ENCODE assay signal across 8 cellular contexts in genomic region chr5:115420812-115421211, GRCh38.
DNase-seq lines count a peak whose midpoint lies in the region; ATAC-seq and TF ChIP-seq lines count a peak whose summit lies in the region.
"Not testable (repeated sequence)": the region's sequence is repeated elsewhere in the genome, so short reads cannot be mapped to it uniquely, and the experiment has no call there.

No MANE protein-coding gene starts in this region.

- H3K27ac ChIP-seq in mesenchymal stem cell (ENCODE audit: low read length, poor library complexity, severe bottlenecking), result not testable (repeated sequence)

- H3K18ac ChIP-seq in mesenchymal stem cell (ENCODE audit: low read depth in 1 of 2, low read length in 2 of 2), result not testable (repeated sequence)

- H3K4me3 ChIP-seq in mesenchymal stem cell (ENCODE audit: insufficient read depth in 1 of 2, low read depth in 1 of 2, low read length in 2 of 2), result not testable (repeated sequence)

- peaks cover 69% of the 10 kb centered on the region for H3K4me1 Mint-ChIP-seq in Calu3 (ENCODE audit: low read depth, unreplicated experiment)

- H4K91ac ChIP-seq in mesenchymal stem cell (ENCODE audit: low read length), result not testable (repeated sequence)

- not testable (repeated sequence) for H4K8ac ChIP-seq in mesenchymal stem cell (ENCODE audit: low read length)

- H3K36me3 Mint-ChIP-seq in Calu3 (ENCODE audit: insufficient read depth, unreplicated experiment), result not testable (repeated sequence)

- H2AFZ ChIP-seq in mesenchymal stem cell (ENCODE audit: low read depth, low read length), result not testable (repeated sequence)

- not testable (repeated sequence) for H3K14ac ChIP-seq in mesenchymal stem cell (ENCODE audit: low read length in 2 of 2)

- not testable (repeated sequence) for H3K23ac ChIP-seq in mesenchymal stem cell (ENCODE audit: low read length in 2 of 2)

- not testable (repeated sequence) for H3K4me1 ChIP-seq in mesenchymal stem cell (ENCODE audit: control insufficient read depth, insufficient read depth, low read depth, low read length)

- H2AK5ac ChIP-seq in mesenchymal stem cell (ENCODE audit: low read length, severe bottlenecking), result not testable (repeated sequence)

- H3K27ac Mint-ChIP-seq in Calu3 (ENCODE audit: unreplicated experiment), result peak overlapping the region; percentile 24

- DNase-seq in Calu3, mesenchymal stem cell: not testable (repeated sequence)

- H3K4me2 ChIP-seq in mesenchymal stem cell (ENCODE audit: low read length, poor library complexity, severe bottlenecking), result not testable (repeated sequence)

- ATAC-seq in GM18517 (IDR thresholded peaks at IDR 0.05; ENCODE audit: unreplicated experiment) (peak; percentile 46), GM18907 (IDR thresholded peaks at IDR 0.05; ENCODE audit: unreplicated experiment) (peak; percentile 60), GM21390 (IDR thresholded peaks at IDR 0.05; ENCODE audit: unreplicated experiment) (peak; percentile 72), HG02798 (IDR thresholded peaks at IDR 0.05; ENCODE audit: poor library complexity, unreplicated experiment) (peak; percentile 70), HG03159 (IDR thresholded peaks at IDR 0.05; ENCODE audit: unreplicated experiment) (peak; percentile 54), HG03521 (IDR thresholded peaks at IDR 0.05; ENCODE audit: unreplicated experiment) (peak; percentile 64)

- not testable (repeated sequence) for H2BK15ac ChIP-seq in mesenchymal stem cell (ENCODE audit: low read depth, poor library complexity, severe bottlenecking)

- WGBS in mesenchymal stem cell, result no CpG with 5 or more reads among the region's 3 CpGs

- not testable (repeated sequence) for H2BK12ac ChIP-seq in mesenchymal stem cell (ENCODE audit: low read length in 2 of 2)

- not testable (repeated sequence) for H3K27me3 Mint-ChIP-seq in Calu3 (ENCODE audit: unreplicated experiment)

- H2BK120ac ChIP-seq in mesenchymal stem cell (ENCODE audit: low read depth, low read length), result not testable (repeated sequence)

- H2BK5ac ChIP-seq in mesenchymal stem cell (ENCODE audit: low read depth, low read length, poor library complexity, severe bottlenecking), result not testable (repeated sequence)

- H3K27me3 ChIP-seq in mesenchymal stem cell (ENCODE audit: control insufficient read depth in 1 of 2, insufficient read depth in 1 of 2, low read length in 2 of 2), result not testable (repeated sequence)

- peak overlapping the region; percentile 67 for H3K9ac ChIP-seq in mesenchymal stem cell (ENCODE audit: low read length)

- not testable (repeated sequence) for H3K36me3 ChIP-seq in mesenchymal stem cell (ENCODE audit: control insufficient read depth in 1 of 2, insufficient read depth in 2 of 2, low read depth in 1 of 2, low read length in 2 of 2)

- not testable (repeated sequence) for H3K4me3 Mint-ChIP-seq in Calu3 (ENCODE audit: low read depth, unreplicated experiment)

- TF ChIP-seq CTCF in Calu3 (IDR thresholded peaks at IDR 0.05; ENCODE audit: unreplicated experiment), result not testable (repeated sequence)

- intact Hi-C loops in Calu3 (cut with micrococcal nuclease; ENCODE audit: unreplicated experiment), result not testable (repeated sequence)

- not testable (repeated sequence) for H3K9me3 Mint-ChIP-seq in Calu3 (ENCODE audit: low read depth, unreplicated experiment)

- not testable (repeated sequence) for H3K9me3 ChIP-seq in mesenchymal stem cell (ENCODE audit: control insufficient read depth, low read length)

- not testable (repeated sequence) for BruUV-seq in Calu3 (replicated peaks; lab: Mats Ljungman, UMichigan)

- CTCF ChIA-PET in Calu3 (lab: Charles Lee), result interaction anchor here (1.4 kb wide), 1 partner anchor 9 kb away, joined by 10 read pairs; no protein-coding TSS in a partner anchor

- H3K4ac ChIP-seq in mesenchymal stem cell (ENCODE audit: low read depth in 1 of 2, low read length in 2 of 2), result not testable (repeated sequence)

- H3K79me1 ChIP-seq in mesenchymal stem cell (replicated peaks; ENCODE audit: low read length, poor library complexity, severe bottlenecking), result not testable (repeated sequence)
